In genomic region chr11:44304091-44305084, GRCh38 we compare ENCODE assay signal across 14 cellular contexts. TPM values are rescaled to one million over a fixed set of nuclear protein-coding genes. Genes with fewer than 3 reads are reported as not detected.
DNase-seq lines count a peak whose midpoint lies in the region; ATAC-seq and TF ChIP-seq lines count a peak whose summit lies in the region.
"Had no signal": no experiment of that assay in that cellular context is flagged by ENCODE, and none has a peak within 500 bp of the region (broad histone marks: within the 10 kb centered on the region; RNA-seq: fewer than 3 reads in every experiment).

No MANE protein-coding gene starts in this region.

- no peak overlapping the region for H2AK5ac ChIP-seq in H9 (ENCODE audit: insufficient read length, low read length)

- H3K36me3 Mint-ChIP-seq in H9 (ENCODE audit: insufficient read depth in 1 of 3, low read depth in 3 of 3) (no peaks in the 10 kb centered on the region), chondrocyte (ENCODE audit: low read depth) (no peaks in the 10 kb centered on the region), natural killer cell (no peaks in the 10 kb centered on the region), progenitor cell of endocrine pancreas (ENCODE audit: insufficient read depth) (no peaks in the 10 kb centered on the region)

- H2AFZ ChIP-seq in H9 (ENCODE audit: low read length), result no peak overlapping the region

- H3K23ac ChIP-seq in H9 (ENCODE audit: insufficient read length, low read depth, low read length), result no peak overlapping the region

- no peak overlapping the region for H4K5ac ChIP-seq in H9 (ENCODE audit: insufficient read length, low read depth, low read length)

- H3K4me3 ChIP-seq in BJ (ENCODE audit: low read depth, low read length), result peak overlapping the region; percentile 2

- POLR2A ChIA-PET in BJ (lab: Charles Lee), result no interaction called here

- H3K9ac ChIP-seq in H9 (ENCODE audit: extremely low read depth, insufficient read length, low read length), result no peak overlapping the region

- H3K27ac Mint-ChIP-seq in H9, result no peak overlapping the region
- H3K27ac Mint-ChIP-seq in chondrocyte (ENCODE audit: unreplicated experiment), result no peak overlapping the region
- H3K27ac Mint-ChIP-seq in natural killer cell, result no peak overlapping the region
- H3K27ac Mint-ChIP-seq in progenitor cell of endocrine pancreas, result no peak overlapping the region

- DNase-seq in BJ (ENCODE audit: low read depth), result no peak
- peak; percentile 60 for DNase-seq in H9
- DNase-seq in chondrocyte (ENCODE audit: low spot score), result no peak
- no peak for DNase-seq in natural killer cell
- DNase-seq in progenitor cell of endocrine pancreas (ENCODE audit: low spot score, unreplicated experiment), result no peak
- DNase-seq in DMS153 (lab: John Stamatoyannopoulos, UW), result no peak
- DNase-seq: activated effector memory CD4-positive, alpha-beta T cell treated with anti-CD3 and anti-CD28 coated beads, Interleukin-2, amount 50 U/mL, for 16 hours; DMS79; NCI-H2227 treated with DMSO at 0.1 percent for 48 hours; SW 1271 had no signal

- no peak for ATAC-seq in natural killer cell
- ATAC-seq in GM21360 (IDR thresholded peaks at IDR 0.05; ENCODE audit: unreplicated experiment), result no peak
- no peak for ATAC-seq in HG03354 (IDR thresholded peaks at IDR 0.05; ENCODE audit: poor library complexity, severe bottlenecking, unreplicated experiment)

- H3K79me2 ChIP-seq in H9 (ENCODE audit: insufficient read depth, low read length), result no peaks in the 10 kb centered on the region

- intact Hi-C loops in natural killer cell (cut with micrococcal nuclease), result no loop called here

- H3K14ac ChIP-seq in H9 (ENCODE audit: insufficient read depth, low read length), result no peak overlapping the region

- CTCF ChIA-PET in BJ (lab: Yijun Ruan, JAX), result no interaction called here

- no peaks in the 10 kb centered on the region for H4K20me1 ChIP-seq in H9 (ENCODE audit: control insufficient read depth, insufficient read depth, insufficient read length)

- no peak overlapping the region for H2BK20ac ChIP-seq in H9 (ENCODE audit: low read depth, low read length, poor library complexity, severe bottlenecking)

- no peak overlapping the region for H4K8ac ChIP-seq in H9 (replicated peaks; ENCODE audit: insufficient read length, low read depth, low read length)

- H2BK5ac ChIP-seq in H9 (ENCODE audit: insufficient read length, low read length), result no peak overlapping the region

- H2BK15ac ChIP-seq in H9 (ENCODE audit: low read depth, low read length), result no peak overlapping the region

- no peak overlapping the region for H3K4ac ChIP-seq in H9 (ENCODE audit: low read depth, low read length)

- no peak overlapping the region for H3K18ac ChIP-seq in H9 (ENCODE audit: insufficient read length, low read depth, low read length)

- peak overlapping the region; percentile 8 to 74; a peak in 3 of 5 replicates for H3K4me3 Mint-ChIP-seq in H9
- peak overlapping the region; percentile 45 for H3K4me3 Mint-ChIP-seq in chondrocyte (ENCODE audit: unreplicated experiment)
- peak overlapping the region; percentile 93 for H3K4me3 Mint-ChIP-seq in natural killer cell
- H3K4me3 Mint-ChIP-seq in progenitor cell of endocrine pancreas (ENCODE audit: low read depth), result no peak overlapping the region

- no peak overlapping the region for H2BK12ac ChIP-seq in H9 (ENCODE audit: insufficient read length, low read depth, low read length)

- no peak overlapping the region for H3T11ph ChIP-seq in H9 (ENCODE audit: low read length)

- no peaks in the 10 kb centered on the region for H3K4me1 ChIP-seq in H9 (ENCODE audit: insufficient read depth, low read length)

- H2BK120ac ChIP-seq in H9 (ENCODE audit: low read depth, low read length, poor library complexity, severe bottlenecking), result no peak overlapping the region

- TF ChIP-seq CTCF in BJ (IDR thresholded peaks at IDR 0.05; ENCODE audit: insufficient read depth, low read depth, low read length) (no peak), H9 (conservative IDR thresholded peaks at IDR 0.05) (no peak), chondrocyte (IDR thresholded peaks at IDR 0.05) (no peak), natural killer cell (IDR thresholded peaks at IDR 0.05) (no peak), progenitor cell of endocrine pancreas (IDR thresholded peaks at IDR 0.05; ENCODE audit: unreplicated experiment) (no peak)

- H3K9me3 ChIP-seq in H9 (ENCODE audit: control insufficient read depth, low read depth, low read length), result no peaks in the 10 kb centered on the region
- H3K9me3 ChIP-seq: tibial nerve had no signal

- no peak overlapping the region for H3K27ac ChIP-seq in H9 (ENCODE audit: insufficient read length, low read depth, low read length)
- H3K27ac ChIP-seq: tibial nerve had no signal

- peaks cover 0 to 6% of the 10 kb centered on the region in 2 experiments; a peak in 1 of 5 replicates for H3K9me3 Mint-ChIP-seq in H9
- H3K9me3 Mint-ChIP-seq in chondrocyte (ENCODE audit: low read depth), result no peaks in the 10 kb centered on the region
- H3K9me3 Mint-ChIP-seq in natural killer cell, result no peaks in the 10 kb centered on the region
- H3K9me3 Mint-ChIP-seq in progenitor cell of endocrine pancreas (ENCODE audit: low read depth), result no peaks in the 10 kb centered on the region

- H3K56ac ChIP-seq in H9 (ENCODE audit: insufficient read length, low read depth, low read length), result no peak overlapping the region

- no CpG with 5 or more reads among the region's 73 CpGs for WGBS in H9 (ENCODE audit: extremely low coverage, insufficient read length, low lambda C conversion rate)

- H3K27me3 ChIP-seq in BJ (ENCODE audit: control insufficient read depth, insufficient read depth, low read length) (peaks cover 9% of the 10 kb centered on the region), H9 (ENCODE audit: insufficient read depth, low read length) (peaks cover 74% of the 10 kb centered on the region)

- peak overlapping the region; percentile 1 for H3K4me2 ChIP-seq in H9 (ENCODE audit: insufficient read depth, insufficient read length, low read length)

- H3K79me1 ChIP-seq in H9 (ENCODE audit: insufficient read depth, low read depth, low read length, poor library complexity, severe bottlenecking), result no peaks in the 10 kb centered on the region

- H3K27me3 Mint-ChIP-seq in H9 (ENCODE audit: low read depth) (peaks cover 100% of the 10 kb centered on the region), chondrocyte (ENCODE audit: low read depth) (peaks cover 63% of the 10 kb centered on the region), natural killer cell (ENCODE audit: low read depth in 2 of 2) (peaks cover 53 to 68% of the 10 kb centered on the region in 2 donors), progenitor cell of endocrine pancreas (peaks cover 98% of the 10 kb centered on the region)

- H3K36me3 ChIP-seq in BJ (ENCODE audit: control insufficient read depth, insufficient read depth, low read length), result no peaks in the 10 kb centered on the region
- H3K36me3 ChIP-seq: tibial nerve had no signal

- peaks cover 37 to 44% of the 10 kb centered on the region in 2 experiments for H3K4me1 Mint-ChIP-seq in H9
- H3K4me1 Mint-ChIP-seq in chondrocyte (ENCODE audit: low read depth), result peaks cover 21% of the 10 kb centered on the region
- peaks cover 22 to 31% of the 10 kb centered on the region in 2 donors for H3K4me1 Mint-ChIP-seq in natural killer cell
- H3K4me1 Mint-ChIP-seq in progenitor cell of endocrine pancreas (ENCODE audit: low read depth), result peaks cover 8% of the 10 kb centered on the region

- H3K23me2 ChIP-seq in H9 (ENCODE audit: insufficient read length, low read depth, low read length, poor library complexity, severe bottlenecking), result peaks cover 7% of the 10 kb centered on the region

- H4K91ac ChIP-seq in H9 (ENCODE audit: insufficient read length, low read depth, low read length), result no peak overlapping the region

RNA-seq across cellular contexts. Expression of gene ALX4, which starts 5.6 kb away (rescaled TPM):
- 1.3 and 2.2 TPM in 2 replicates for polyA plus RNA-seq in BJ (2011; rRNA removed)
- polyA minus RNA-seq in BJ (2011; rRNA and poly(A)+ RNA removed), result 2.2 and 2.6 TPM in 2 replicates
- total RNA-seq in H9 (2021) (not detected in 2 replicates), chondrocyte (0.08 to 0.22 TPM in 2 of 3 replicates, not detected in the other), natural killer cell (not detected), progenitor cell of endocrine pancreas (not detected in 2 replicates)
- total RNA-seq: kidney epithelial cell had no signal
